In genomic region chr17:10603889-10604288, GRCh38 we compare ENCODE assay signal across 4 cellular contexts. TPM values are rescaled to one million over a fixed set of nuclear protein-coding genes. Genes with fewer than 3 reads are reported as not detected.
"Had no signal": no experiment of that assay in that cellular context is flagged by ENCODE, and none has a peak within 500 bp of the region (broad histone marks: within the 10 kb centered on the region; RNA-seq: fewer than 3 reads in every experiment).

No MANE protein-coding gene starts in this region.

- DNase-seq: GDM1, GF-D8 had no signal

- H3K4me3 ChIP-seq: GM12878 had no signal

- ATAC-seq: GM12878 had no signal

RNA-seq across cellular contexts. Expression of gene MYH2, which starts 54.4 kb away (rescaled TPM):
- total RNA-seq: G401, GM12878 had no signal
- polyA plus RNA-seq: GM12878 had no signal
